In genomic region chr16:55792934-55793374, GRCh38 we compare ENCODE assay signal across 2 cellular contexts. TPM values are rescaled to one million over a fixed set of nuclear protein-coding genes. Genes with fewer than 3 reads are reported as not detected.
"Had no signal": no experiment of that assay in that cellular context is flagged by ENCODE, and none has a peak within 500 bp of the region (broad histone marks: within the 10 kb centered on the region; RNA-seq: fewer than 3 reads in every experiment).

No MANE protein-coding gene starts in this region.

RNA-seq across cellular contexts. Expression of gene CES1, which starts 39.9 kb away (rescaled TPM):
- total RNA-seq: OCI-LY7, PC-3 had no signal
